9 cellular contexts compared by ENCODE assay signal in genomic region chr16:57446530-57447141, GRCh38. TPM values are rescaled to one million over a fixed set of nuclear protein-coding genes. Genes with fewer than 3 reads are reported as not detected.
A peak's percentile ranks its signal among the peaks of the same experiment; 100 is the strongest.
DNase-seq lines count a peak whose midpoint lies in the region; ATAC-seq, FAIRE-seq and TF ChIP-seq lines count a peak whose summit lies in the region.
"Had no signal": no experiment of that assay in that cellular context is flagged by ENCODE, and none has a peak within 500 bp of the region (broad histone marks: within the 10 kb centered on the region; RNA-seq: fewer than 3 reads in every experiment).

No MANE protein-coding gene starts in this region.

- TF ChIP-seq POLR2A in H54 (IDR thresholded peaks at IDR 0.05; ENCODE audit: low read depth, low read length), result no peak

- H3K36me3 Mint-ChIP-seq in naive B cell, result peaks cover 0 to 4% of the 10 kb centered on the region in 2 donors

- no peaks in the 10 kb centered on the region for H3K27me3 Mint-ChIP-seq in naive B cell

- peaks cover 0 to under 1% (median 0%) of the 10 kb centered on the region in 7 donors for H3K9me3 Mint-ChIP-seq in naive B cell

- H3K27ac ChIP-seq in WERI-Rb-1, result peak overlapping the region; percentile 91

- H3K27ac Mint-ChIP-seq in naive B cell, result peak overlapping the region; percentile 82 to 97 (median 90)

- no peak for TF ChIP-seq CTCF in WERI-Rb-1 (IDR thresholded peaks at IDR 0.05; ENCODE audit: low read depth, low read length)

- peak overlapping the region; percentile 88 to 95 (median 93) for H3K4me3 Mint-ChIP-seq in naive B cell

- DNase-seq in DMS79 treated with DMSO at 0.1 percent for 48 hours (lab: John Stamatoyannopoulos, UW) (peak; percentile 32), DMS79 (lab: John Stamatoyannopoulos, UW) (no peak), H54 (ENCODE audit: insufficient read length, low spot score) (peak; percentile 33), LoVo (ENCODE audit: low spot score) (peak; percentile 52), WERI-Rb-1 (peak; percentile 16), naive B cell (peak; percentile 31), urothelium cell line (ENCODE audit: low spot score) (peak; percentile 32)

- H3K4me1 Mint-ChIP-seq in naive B cell, result peaks cover 11 to 29% (median 20%) of the 10 kb centered on the region in 3 donors

- peak; percentile 31 for ATAC-seq in esophagus mucosa
- peak; percentile 12 to 20 for ATAC-seq in naive B cell (ENCODE audit: low read depth in 2 of 2)

- H3K27me3 ChIP-seq in WERI-Rb-1 (ENCODE audit: insufficient read depth, low read depth, severe bottlenecking), result no peaks in the 10 kb centered on the region

- H3K4me3 ChIP-seq in WERI-Rb-1 (ENCODE audit: low read depth, low read length), result peak overlapping the region; percentile 80

- peaks cover 7% of the 10 kb centered on the region for H3K36me3 ChIP-seq in WERI-Rb-1

- FAIRE-seq in H54 (lab: Jason Lieb, UNC) (no peak), urothelium cell line (lab: Jason Lieb, UNC) (no peak)
- FAIRE-seq: endometrium had no signal

- no peaks in the 10 kb centered on the region for H3K9me3 ChIP-seq in WERI-Rb-1 (ENCODE audit: severe bottlenecking)

RNA-seq across cellular contexts. Expression of gene CIAPIN1, which starts 0.5 kb away (rescaled TPM):
- total RNA-seq in esophagus mucosa, result 52.4 TPM
- 10 to 100 TPM; 33.4 to 67.2 (median 40.9) TPM for polyA plus RNA-seq in naive B cell (ENCODE audit: low read depth in 6 of 6)

RNA-seq across cellular contexts. Expression of gene COQ9, which starts 0.6 kb away (rescaled TPM):
- 44.6 TPM for total RNA-seq in esophagus mucosa
- polyA plus RNA-seq in naive B cell (ENCODE audit: low read depth in 6 of 6), result 10 to 100 TPM; 17.6 to 42.2 (median 23.3) TPM

RNA-seq across cellular contexts. Expression of gene POLR2C, which starts 15.8 kb away (rescaled TPM):
- total RNA-seq in esophagus mucosa, result 32.0 TPM
- polyA plus RNA-seq in naive B cell (ENCODE audit: low read depth in 6 of 6), result 10 to 100 TPM; 33.6 to 59.9 (median 39.7) TPM

RNA-seq across cellular contexts. Expression of gene DOK4, which starts 39.7 kb away (rescaled TPM):
- 25.0 TPM for total RNA-seq in esophagus mucosa
- polyA plus RNA-seq in naive B cell (ENCODE audit: low read depth in 6 of 6), result 1 to 10 TPM in 4 of 6 donors, under 1 TPM in 1, not detected in 1; 0.22 to 2.1 (median 1.4) TPM

RNA-seq across cellular contexts. Expression of gene CCL17, which starts 42.1 kb away (rescaled TPM):
- 1.6 TPM for total RNA-seq in esophagus mucosa
- not detected for polyA plus RNA-seq in naive B cell (ENCODE audit: low read depth in 6 of 6)
